Comparison of ENCODE assay signal across 30 cellular contexts in the genomic region with DNA sequence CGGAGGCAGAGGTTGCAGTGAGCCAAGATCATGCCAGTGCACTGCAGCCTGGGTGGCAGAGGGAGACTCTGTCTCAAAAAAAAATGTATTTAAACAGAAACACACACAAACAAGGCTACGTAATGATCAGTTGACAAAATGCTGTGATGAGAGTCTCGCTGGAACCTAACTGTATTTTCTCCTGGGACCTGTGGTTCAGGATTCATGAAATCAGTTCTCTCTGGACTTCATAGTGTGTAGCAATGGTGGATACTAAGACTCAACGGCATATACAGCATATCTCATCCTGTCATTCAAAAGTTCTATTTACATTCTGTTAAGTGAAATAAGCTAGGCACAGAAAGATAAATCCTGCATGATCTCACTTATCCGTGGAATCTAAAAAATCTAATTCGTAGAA.
"Had no signal": no experiment of that assay in that cellular context is flagged by ENCODE, and none has a peak within 500 bp of the region (broad histone marks: within the 10 kb centered on the region; RNA-seq: fewer than 3 reads in every experiment).

No MANE protein-coding gene starts in this region.

- H3K36me3 ChIP-seq: neural progenitor cell, ovary, right lobe of liver, sigmoid colon, suprapubic skin, tibial artery, transverse colon, upper lobe of right lung, uterus had no signal

- H3K4me1 Mint-ChIP-seq: natural killer cell; nephron; neural progenitor cell; stimulated activated memory B cell treated with anti-CD40 and anti-IgM and Interleukin-4, amounts not matched to agents 10 μg/mL and 1 μg/mL and 100 μg/mL, for 72 hours; stimulated activated naive CD8-positive, alpha-beta T cell treated with anti-CD3 and anti-CD28 coated beads, Interleukin-15, amount 100 ng/mL, for 72 hours had no signal

- H3K36me3 Mint-ChIP-seq: natural killer cell; neural progenitor cell; stimulated activated memory B cell treated with anti-CD40 and anti-IgM and Interleukin-4, amounts not matched to agents 10 μg/mL and 1 μg/mL and 100 μg/mL, for 72 hours; type B pancreatic cell had no signal

- H3K9me3 ChIP-seq: ovary, psoas muscle, right lobe of liver, sigmoid colon, suprapubic skin, testis, tibial artery, transverse colon, upper lobe of right lung, uterus had no signal

- H3K27ac Mint-ChIP-seq: natural killer cell; nephron; neural progenitor cell; progenitor cell of endocrine pancreas; stimulated activated memory B cell treated with anti-CD40 and anti-IgM and Interleukin-4, amounts not matched to agents 10 μg/mL and 1 μg/mL and 100 μg/mL, for 72 hours; stimulated activated naive CD8-positive, alpha-beta T cell treated with anti-CD3 and anti-CD28 coated beads, Interleukin-15, amount 100 ng/mL, for 72 hours; type B pancreatic cell had no signal

- H3K4me1 ChIP-seq: neural progenitor cell, parathyroid adenoma, psoas muscle, right lobe of liver, sigmoid colon, suprapubic skin, testis, tibial artery, transverse colon, upper lobe of right lung, uterus had no signal

- H3K4me3 ChIP-seq: neural progenitor cell, ovary, psoas muscle, right lobe of liver, sigmoid colon, suprapubic skin, testis, tibial artery, transverse colon, upper lobe of right lung, uterus had no signal

- H3K4me2 ChIP-seq: neural progenitor cell had no signal

- H3K27me3 ChIP-seq: neural progenitor cell, ovary, right lobe of liver, testis, transverse colon, upper lobe of right lung, uterus had no signal

- H3K27ac ChIP-seq: neural progenitor cell, ovary, parathyroid adenoma, psoas muscle, right lobe of liver, sigmoid colon, suprapubic skin, testis, tibial artery, transverse colon, upper lobe of right lung, uterus had no signal

- H3K27me3 Mint-ChIP-seq: progenitor cell of endocrine pancreas; stimulated activated naive CD8-positive, alpha-beta T cell treated with anti-CD3 and anti-CD28 coated beads, Interleukin-15, amount 100 ng/mL, for 72 hours; type B pancreatic cell had no signal

- DNase-seq: natural killer cell; occipital lobe; ovary; posterior cingulate gyrus; psoas muscle; right cardiac atrium; right lobe of liver; sigmoid colon; small intestine; stimulated activated CD4-positive, alpha-beta T cell treated with anti-CD3 and anti-CD28 coated beads, Interleukin-15, amount 100 ng/mL, for 24 hours; stimulated activated CD4-positive, alpha-beta T cell treated with anti-CD3 and anti-CD28 coated beads, Interleukin-2, amount 100 ng/mL, for 24 hours; stimulated activated CD4-positive, alpha-beta T cell treated with anti-CD3 and anti-CD28 coated beads, Interleukin-2, amount 100 ng/mL, for 48 hours; stimulated activated CD4-positive, alpha-beta T cell treated with anti-CD3 and anti-CD28 coated beads, Interleukin-4, amount 100 ng/mL, for 4 hours; stimulated activated CD8-positive, alpha-beta memory T cell treated with anti-CD3 and anti-CD28 coated beads, Interleukin-4, amount 100 ng/mL, for 48 hours; stimulated activated naive CD4-positive, alpha-beta T cell; stimulated activated naive CD8-positive, alpha-beta T cell treated with anti-CD3 and anti-CD28 coated beads, Interleukin-15, amount 100 ng/mL, for 72 hours; stimulated activated naive CD8-positive, alpha-beta T cell treated with anti-CD3 and anti-CD28 coated beads, Interleukin-15, Interleukin-2, amounts not matched to agents 100 U/mL and 50 U/mL, for 24 hours; substantia nigra; testis; tibial artery; transverse colon; upper lobe of right lung; uterus had no signal

- H3K9ac ChIP-seq: neural progenitor cell, parathyroid adenoma had no signal

- H3K9me3 Mint-ChIP-seq: natural killer cell; stimulated activated memory B cell treated with anti-CD40 and anti-IgM and Interleukin-4, amounts not matched to agents 10 μg/mL and 1 μg/mL and 100 μg/mL, for 72 hours; stimulated activated naive CD8-positive, alpha-beta T cell treated with anti-CD3 and anti-CD28 coated beads, Interleukin-15, amount 100 ng/mL, for 72 hours had no signal

- H3K4me3 Mint-ChIP-seq: natural killer cell; nephron; neural progenitor cell; stimulated activated memory B cell treated with anti-CD40 and anti-IgM and Interleukin-4, amounts not matched to agents 10 μg/mL and 1 μg/mL and 100 μg/mL, for 72 hours; stimulated activated naive CD8-positive, alpha-beta T cell treated with anti-CD3 and anti-CD28 coated beads, Interleukin-15, amount 100 ng/mL, for 72 hours; type B pancreatic cell had no signal
